ENCODE assay signal across 10 cellular contexts in genomic region chr12:109606261-109607028, GRCh38. TPM values are rescaled to one million over a fixed set of nuclear protein-coding genes. Genes with fewer than 3 reads are reported as not detected.
DNase-seq lines count a peak whose midpoint lies in the region; ATAC-seq and TF ChIP-seq lines count a peak whose summit lies in the region.
"Had no signal": no experiment of that assay in that cellular context is flagged by ENCODE, and none has a peak within 500 bp of the region (broad histone marks: within the 10 kb centered on the region; RNA-seq: fewer than 3 reads in every experiment).

No MANE protein-coding gene starts in this region.

- POLR2A ChIA-PET in HEK293T (lab: Yijun Ruan, JAX), result no interaction called here

- H3K4me1 Mint-ChIP-seq in neural crest cell (peaks cover 35% of the 10 kb centered on the region), HFFc6 (ENCODE audit: low read depth) (no peaks in the 10 kb centered on the region)

- ATAC-seq in HG03457 (IDR thresholded peaks at IDR 0.05; ENCODE audit: unreplicated experiment), result no peak

- no peaks in the 10 kb centered on the region for H3K36me3 Mint-ChIP-seq in neural crest cell (ENCODE audit: low read depth)
- H3K36me3 Mint-ChIP-seq in HFFc6 (ENCODE audit: low read depth), result no peaks in the 10 kb centered on the region

- CTCF ChIA-PET in HEK293T (lab: Yijun Ruan, JAX), result interaction anchor here (0.7 to 1.1 kb wide), 4 partner anchors 9 to 168 kb away, joined by 3 read pairs; no protein-coding TSS in a partner anchor

- TF ChIP-seq CTCF in neural crest cell (conservative IDR thresholded peaks at IDR 0.05), result no peak
- TF ChIP-seq CTCF in HFFc6 (IDR thresholded peaks at IDR 0.05), result no peak

- DNase-seq in DMS 273 (lab: John Stamatoyannopoulos, UW; ENCODE audit: unreplicated experiment) (peak; percentile 92), OCI-M1 (lab: John Stamatoyannopoulos, UW) (peak; percentile 6), erythroblast (lab: John Stamatoyannopoulos, UW) (peak; percentile 26 to 63), neural crest cell (ENCODE audit: low read depth, low spot score) (peak; percentile 42), HEK293T (ENCODE audit: extremely low spot score) (no peak), HFFc6 (no peak)
- no peak for DNase-seq in stimulated activated CD4-positive, alpha-beta T cell treated with anti-CD3 and anti-CD28 coated beads, Interleukin-4, amount 100 ng/mL, for 24 hours
- DNase-seq: colonic mucosa, NCI-H187 treated with DMSO at 0.1 percent for 48 hours had no signal

- H3K4me3 Mint-ChIP-seq in neural crest cell, result no peak overlapping the region
- no peak overlapping the region for H3K4me3 Mint-ChIP-seq in HFFc6

- TF ChIP-seq POLR2A in erythroblast (IDR thresholded peaks at IDR 0.05; ENCODE audit: low read length), result no peak

- H3K9me3 Mint-ChIP-seq in neural crest cell (no peaks in the 10 kb centered on the region), HFFc6 (no peaks in the 10 kb centered on the region)

- H3K27me3 Mint-ChIP-seq in neural crest cell (ENCODE audit: low read depth), result peaks cover 7% of the 10 kb centered on the region
- H3K27me3 Mint-ChIP-seq in HFFc6 (ENCODE audit: insufficient read depth), result peaks cover 27% of the 10 kb centered on the region

- no peak overlapping the region for H3K27ac Mint-ChIP-seq in neural crest cell (ENCODE audit: unreplicated experiment)
- no peak overlapping the region for H3K27ac Mint-ChIP-seq in HFFc6

TF ChIP-seq in HEK293T, 16 proteins besides CTCF, POLR2A, EP300 and RAD21:
- TF ChIP-seq PKNOX1 (IDR thresholded peaks at IDR 0.05) (no peak; the same call in none of the 2 replicates), FOXA1 (IDR thresholded peaks at IDR 0.05) (no peak), LEF1 (IDR thresholded peaks at IDR 0.05; ENCODE audit: borderline replicate concordance) (no peak), TARDBP (IDR thresholded peaks at IDR 0.05) (no peak), FOXK2 (IDR thresholded peaks at IDR 0.05) (no peak), ELF4 (IDR thresholded peaks at IDR 0.05) (no peak), NFRKB (IDR thresholded peaks at IDR 0.05) (no peak), FOXM1 (IDR thresholded peaks at IDR 0.05; ENCODE audit: borderline replicate concordance) (no peak), SUZ12 (IDR thresholded peaks at IDR 0.05) (no peak), SP1 (IDR thresholded peaks at IDR 0.05) (no peak), CTBP1 (IDR thresholded peaks at IDR 0.05; ENCODE audit: borderline replicate concordance) (no peak)

RNA-seq across cellular contexts. Expression of gene MVK, which starts 32.9 kb away (rescaled TPM):
- total RNA-seq in neural crest cell, result 59.3 and 63.9 TPM in 2 replicates
- total RNA-seq in HFFc6 (2021; fragmentation: NEBNext Ultra II Directional; extraction: Animal tissue kit (Norgen Biotek cat#: 25700)), result 10 to 100 TPM in 1 of 6 experiments, 1 to 10 TPM in 5; 7.1 to 10.4 (median 7.9) TPM

RNA-seq across cellular contexts. Expression of gene MMAB, which starts 33.1 kb away (rescaled TPM):
- total RNA-seq in neural crest cell, result 84.9 and 95.6 TPM in 2 replicates
- total RNA-seq in HFFc6 (2021; fragmentation: NEBNext Ultra II Directional; extraction: Animal tissue kit (Norgen Biotek cat#: 25700)), result 10 to 100 TPM; 12.8 to 23.1 (median 18.7) TPM

Comparison
In these comparisons a context has a peak if more than half of its experiments do, and no peak if none do; other contexts are left out.
1. DNase-seq: peak in DMS 273 (single experiment), OCI-M1 (single experiment), erythroblast (2 of 2) and neural crest cell (single experiment); none in stimulated activated CD4-positive, alpha-beta T cell treated with anti-CD3 and anti-CD28 coated beads, Interleukin-4, amount 100 ng/mL, for 24 hours (single experiment), HEK293T (single experiment) and HFFc6 (single experiment).